ENCODE assay signal across 1 cellular context in the genomic region with DNA sequence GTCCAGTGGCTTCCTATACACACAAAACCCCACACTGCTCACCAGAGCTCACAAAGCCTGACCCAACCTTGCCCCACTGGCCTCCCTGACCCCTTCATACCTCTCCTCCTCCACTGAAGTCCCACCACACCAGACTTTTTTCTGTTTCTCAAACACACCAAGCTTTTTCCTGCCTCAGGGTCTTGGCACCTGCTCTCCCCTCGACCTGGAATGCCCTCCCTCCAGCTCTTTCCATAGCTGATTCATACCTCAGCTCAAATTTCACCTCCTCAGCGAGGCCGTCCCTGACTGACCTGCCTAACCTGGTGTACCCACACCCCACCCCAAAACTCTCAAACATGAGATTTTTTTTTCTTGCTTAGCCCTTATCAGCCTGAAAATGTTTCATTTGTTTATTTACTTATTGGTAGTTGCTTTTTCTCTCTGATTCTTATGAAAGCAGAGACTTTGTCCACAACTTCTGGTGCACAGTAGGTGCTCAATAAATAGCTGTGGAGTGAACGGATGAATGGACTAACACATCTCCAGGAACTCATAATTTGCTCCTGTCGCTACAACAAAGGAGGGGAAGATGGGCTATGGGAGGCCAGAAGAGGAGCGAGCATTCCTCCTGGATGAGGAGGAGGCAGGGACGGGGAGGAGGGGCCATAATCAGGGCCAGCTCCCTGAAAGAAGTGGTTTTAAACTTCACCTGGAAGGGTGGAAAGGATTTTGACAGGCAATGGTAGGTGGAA.
TF ChIP-seq lines count a peak whose summit lies in the region.

No MANE protein-coding gene starts in this region.

TF ChIP-seq in A549, 52 proteins besides CTCF, POLR2A, EP300 and RAD21 (continued from another document):
- TF ChIP-seq MAX (IDR thresholded peaks at IDR 0.05) = no peak
